In the genomic region with DNA sequence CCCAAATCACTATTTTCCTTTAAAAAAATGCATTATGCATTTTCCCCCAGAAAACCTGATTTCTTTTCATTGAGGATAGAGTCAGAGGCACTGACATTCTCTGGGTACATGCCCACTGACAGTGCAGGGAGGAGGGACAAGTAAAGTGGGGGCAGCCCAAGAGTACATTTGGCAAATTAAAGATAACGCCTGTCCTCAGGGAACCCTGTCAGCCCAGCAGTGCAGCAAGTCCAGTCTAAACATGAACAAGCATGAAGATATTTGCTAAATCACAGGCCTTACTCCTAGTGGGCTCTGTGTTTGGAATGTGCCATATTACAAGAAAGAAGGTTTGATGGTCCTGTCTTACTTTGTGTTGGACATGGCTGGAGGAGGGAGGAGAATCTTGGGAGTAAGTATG, we compare ENCODE assay signal across 22 cellular contexts. TPM values are rescaled to one million over a fixed set of nuclear protein-coding genes. Genes with fewer than 3 reads are reported as not detected.
A peak's percentile ranks its signal among the peaks of the same experiment; 100 is the strongest.
DNase-seq lines count a peak whose midpoint lies in the region; ATAC-seq, FAIRE-seq and TF ChIP-seq lines count a peak whose summit lies in the region.
"Had no signal": no experiment of that assay in that cellular context is flagged by ENCODE, and none has a peak within 500 bp of the region (broad histone marks: within the 10 kb centered on the region; RNA-seq: fewer than 3 reads in every experiment).

No MANE protein-coding gene starts in this region.

- peaks cover 0 to 32% (median 6%) of the 10 kb centered on the region in 9 donors for H3K36me3 ChIP-seq in heart left ventricle
- peaks cover 8% of the 10 kb centered on the region for H3K36me3 ChIP-seq in osteoblast (ENCODE audit: insufficient read depth, low read length)
- H3K36me3 ChIP-seq in transverse colon = no peaks in the 10 kb centered on the region

- H3K79me2 ChIP-seq in osteoblast (ENCODE audit: insufficient read depth, low read length) = peaks cover 85% of the 10 kb centered on the region

- H3K27ac ChIP-seq in heart left ventricle (peak overlapping the region in 1 of 12 donors; percentile 44), osteoblast (ENCODE audit: low read depth, low read length) (peak overlapping the region; percentile 43), transverse colon (peak overlapping the region; percentile 11 to 54 (median 28))
- H3K27ac ChIP-seq: vagina had no signal

- TF ChIP-seq EP300 in transverse colon (IDR thresholded peaks at IDR 0.05; ENCODE audit: low read depth) = no peak

- no peak overlapping the region for H2AFZ ChIP-seq in osteoblast (ENCODE audit: low read length)

- TF ChIP-seq POLR2A in heart left ventricle (IDR thresholded peaks at IDR 0.05) = no peak
- TF ChIP-seq POLR2A in transverse colon (IDR thresholded peaks at IDR 0.05) = no peak

- H3K9me3 ChIP-seq in heart left ventricle (no peaks in the 10 kb centered on the region), osteoblast (ENCODE audit: low read depth, low read length) (no peaks in the 10 kb centered on the region), transverse colon (no peaks in the 10 kb centered on the region)
- H3K9me3 ChIP-seq: lower lobe of right lung, vagina had no signal

- in situ Hi-C loops in transverse colon (cut with MboI; ENCODE audit: low pct_ligation_motif_present in 1 of 4, low pct_unique_long_range_greater_than_20kb in 1 of 4, low sequenced_read_pairs in 3 of 4) = no loop called here

- no peaks in the 10 kb centered on the region for H3K9me3 Mint-ChIP-seq in chondrocyte (ENCODE audit: low read depth)
- H3K9me3 Mint-ChIP-seq: CD4-positive, alpha-beta T cell had no signal

- no peak for FAIRE-seq in RCC 7860 (lab: Jason Lieb, UNC)
- FAIRE-seq: GM18507 had no signal

- TF ChIP-seq CTCF in chondrocyte (IDR thresholded peaks at IDR 0.05) (no peak), heart left ventricle (IDR thresholded peaks at IDR 0.05) (no peak), osteoblast (IDR thresholded peaks at IDR 0.05; ENCODE audit: extremely low read depth, low read depth, low read length) (no peak), transverse colon (IDR thresholded peaks at IDR 0.05) (no peak)

- peak; percentile 54 to 66 (median 58) for ATAC-seq in heart left ventricle
- ATAC-seq: activated CD4-positive, alpha-beta T cell treated with anti-CD3 and anti-CD28 coated beads for 36 hours; lower lobe of right lung had no signal

- H3K4me2 ChIP-seq in osteoblast (ENCODE audit: insufficient read depth, low read length) = no peak overlapping the region

- H3K4me3 Mint-ChIP-seq in chondrocyte (ENCODE audit: unreplicated experiment) = no peak overlapping the region
- H3K4me3 Mint-ChIP-seq: activated CD4-positive, alpha-beta T cell treated with anti-CD3 and anti-CD28 coated beads for 36 hours; CD4-positive, alpha-beta T cell had no signal

- H4K20me1 ChIP-seq in osteoblast (ENCODE audit: insufficient read depth, low read length) = peaks cover 4% of the 10 kb centered on the region

- peaks cover 0 to 57% (median 23%) of the 10 kb centered on the region in 12 donors for H3K4me1 ChIP-seq in heart left ventricle
- H3K4me1 ChIP-seq in osteoblast (ENCODE audit: insufficient read depth, low read length) = peaks cover 42% of the 10 kb centered on the region
- peaks cover 3 to 19% (median 8%) of the 10 kb centered on the region in 4 donors for H3K4me1 ChIP-seq in transverse colon

- H3K4me1 Mint-ChIP-seq in chondrocyte (ENCODE audit: low read depth) = peaks cover 56% of the 10 kb centered on the region
- H3K4me1 Mint-ChIP-seq: activated CD4-positive, alpha-beta T cell treated with anti-CD3 and anti-CD28 coated beads for 36 hours had no signal

- H3K4me3 ChIP-seq in heart left ventricle (no peak overlapping the region), osteoblast (ENCODE audit: insufficient read depth, low read length) (no peak overlapping the region), transverse colon (no peak overlapping the region)
- H3K4me3 ChIP-seq: lower lobe of right lung, vagina had no signal

- H3K27me3 ChIP-seq in heart left ventricle (no peaks in the 10 kb centered on the region), osteoblast (ENCODE audit: insufficient read depth, low read length) (no peaks in the 10 kb centered on the region), transverse colon (no peaks in the 10 kb centered on the region)
- H3K27me3 ChIP-seq: vagina had no signal

- peaks cover 20% of the 10 kb centered on the region for H3K36me3 Mint-ChIP-seq in chondrocyte (ENCODE audit: low read depth)

- 40 to 82% (median 60%) methylated on average over 1 of the region's 1 CpG for WGBS in heart left ventricle, 4 donors
- 40 to 71% methylated on average over 1 of the region's 1 CpG for WGBS in transverse colon (ENCODE audit: low coverage in 1 of 2), 2 donors

- intact Hi-C loops in heart left ventricle (cut with DNase I) (no loop called here), transverse colon (cut with DNase I; ENCODE audit: low total_unique reads) (no loop called here)

- peak overlapping the region; percentile 20 for H3K27ac Mint-ChIP-seq in chondrocyte (ENCODE audit: unreplicated experiment)
- H3K27ac Mint-ChIP-seq: activated CD4-positive, alpha-beta T cell treated with anti-CD3 and anti-CD28 coated beads for 36 hours; CD4-positive, alpha-beta T cell had no signal

- H3K27me3 Mint-ChIP-seq in chondrocyte (ENCODE audit: low read depth) = no peaks in the 10 kb centered on the region
- H3K27me3 Mint-ChIP-seq: CD4-positive, alpha-beta T cell had no signal

- no peak for DNase-seq in chondrocyte (ENCODE audit: low spot score)
- DNase-seq in heart left ventricle = peak in 3 of 5 donors; percentile 16 to 46 (median 39)
- DNase-seq in osteoblast (ENCODE audit: insufficient read length, low spot score, missing footprints) = no peak
- no peak for DNase-seq in transverse colon
- no peak for DNase-seq in activated CD4-positive, alpha-beta T cell treated with anti-CD3 and anti-CD28 coated beads for 1 hour
- no peak for DNase-seq in RCC 7860 (ENCODE audit: low spot score)
- no peak for DNase-seq in T-helper 2 cell
- DNase-seq: activated CD4-positive, alpha-beta T cell treated with anti-CD3 and anti-CD28 coated beads for 36 hours; activated naive CD4-positive, alpha-beta T cell treated with anti-CD3 and anti-CD28 coated beads, Interleukin-2, amount 50 U/mL, for 16 hours; aorta; CD4-positive, alpha-beta T cell; DMS 273 treated with DMSO at 0.1 percent for 48 hours; effector CD4-positive, alpha-beta T cell; H7; lower lobe of right lung; NCI-H1105 treated with DMSO at 0.1 percent for 48 hours; NCI-H446; nucleus accumbens; OCI-M1; SHP77 had no signal

RNA-seq across cellular contexts. Expression of a gene that starts 37.8 kb away (rescaled TPM):
- 45.6 to 70.2 TPM (median 47.2 TPM) in 3 replicates for total RNA-seq in chondrocyte
- total RNA-seq in heart left ventricle = 10 to 100 TPM; 24.4 to 76.0 (median 51.7) TPM
- polyA plus RNA-seq in heart left ventricle = 1 to 10 TPM; 6.2 to 9.0 TPM
- 53.6 and 54.2 TPM in 2 replicates for total RNA-seq in osteoblast
- 10 to 100 TPM; 14.3 to 23.9 (median 16.8) TPM for total RNA-seq in transverse colon

Comparison
In these comparisons a context has a peak if more than half of its experiments do, and no peak if none do; other contexts are left out.
1. DNase-seq: peak in heart left ventricle (3 of 5); none in chondrocyte (single experiment), osteoblast (single experiment), transverse colon (single experiment), activated CD4-positive, alpha-beta T cell treated with anti-CD3 and anti-CD28 coated beads for 1 hour (single experiment), RCC 7860 (single experiment) and T-helper 2 cell (0 of 5).